ENCODE assay signal across 8 cellular contexts in genomic region chr1:169102567-169102966, GRCh38. TPM values are rescaled to one million over a fixed set of nuclear protein-coding genes. Genes with fewer than 3 reads are reported as not detected.
DNase-seq lines count a peak whose midpoint lies in the region; ATAC-seq and TF ChIP-seq lines count a peak whose summit lies in the region.

No MANE protein-coding gene starts in this region.

- POLR2A ChIA-PET in HEK293T (lab: Yijun Ruan, JAX) (no interaction called here), RWPE1 (lab: Yijun Ruan, JAX; ENCODE audit: low non-redundant PET) (no interaction called here)
- POLR2A ChIA-PET in CD4-positive, alpha-beta T cell (lab: Charles Lee) = no interaction called here

- peaks cover 5% of the 10 kb centered on the region for H3K36me3 Mint-ChIP-seq in glutamatergic neuron (ENCODE audit: unreplicated experiment)
- no peaks in the 10 kb centered on the region for H3K36me3 Mint-ChIP-seq in CD4-positive, alpha-beta T cell (ENCODE audit: low read depth)

- no peak overlapping the region for H3K4me3 Mint-ChIP-seq in glutamatergic neuron (ENCODE audit: unreplicated experiment)
- no peak overlapping the region for H3K4me3 Mint-ChIP-seq in CD4-positive, alpha-beta T cell

- H3K27me3 Mint-ChIP-seq in glutamatergic neuron (ENCODE audit: unreplicated experiment) = peaks cover 10% of the 10 kb centered on the region
- H3K27me3 Mint-ChIP-seq in CD4-positive, alpha-beta T cell = no peaks in the 10 kb centered on the region

- no peak for TF ChIP-seq CTCF in RWPE1 (conservative IDR thresholded peaks at IDR 0.05; ENCODE audit: low read depth)
- TF ChIP-seq CTCF in foreskin fibroblast (IDR thresholded peaks at IDR 0.05; ENCODE audit: low read depth, low read length) = no peak
- TF ChIP-seq CTCF in glutamatergic neuron (IDR thresholded peaks at IDR 0.05; ENCODE audit: partially characterized antibody, unreplicated experiment) = no peak
- TF ChIP-seq CTCF in CD4-positive, alpha-beta T cell (IDR thresholded peaks at IDR 0.05) = no peak

- no peak overlapping the region for H3K27ac Mint-ChIP-seq in glutamatergic neuron (ENCODE audit: unreplicated experiment)
- H3K27ac Mint-ChIP-seq in CD4-positive, alpha-beta T cell = no peak overlapping the region

- peaks cover 11% of the 10 kb centered on the region for H3K9me3 Mint-ChIP-seq in glutamatergic neuron (ENCODE audit: unreplicated experiment)
- no peaks in the 10 kb centered on the region for H3K9me3 Mint-ChIP-seq in CD4-positive, alpha-beta T cell

- H3K9me3 ChIP-seq in CD4-positive, alpha-beta T cell (ENCODE audit: control insufficient read depth, low read length) = no peaks in the 10 kb centered on the region

- intact Hi-C loops in CD4-positive, alpha-beta T cell (cut with DNase I, micrococcal nuclease) = loop anchor here (10.0 kb wide), 2 partner anchors 658 to 758 kb away; no protein-coding TSS in a partner anchor

- CTCF ChIA-PET in HEK293T (lab: Yijun Ruan, JAX) = no interaction called here
- CTCF ChIA-PET in RWPE1 (lab: Yijun Ruan, JAX) = interaction anchor here (1.1 kb wide), 1 partner anchor 760 kb away, joined by 3 read pairs; no protein-coding TSS in a partner anchor
- CTCF ChIA-PET in CD4-positive, alpha-beta T cell (lab: Charles Lee) = no interaction called here

- ATAC-seq in GM18520 (IDR thresholded peaks at IDR 0.05; ENCODE audit: unreplicated experiment) = no peak
- ATAC-seq in CD4-positive, alpha-beta T cell (ENCODE audit: poor library complexity) = no peak

- peak overlapping the region; percentile 67 for H3K27ac ChIP-seq in RWPE1
- no peak overlapping the region for H3K27ac ChIP-seq in CD4-positive, alpha-beta T cell (ENCODE audit: low read depth, low read length)

- DNase-seq in HEK293T (ENCODE audit: extremely low spot score) = no peak
- DNase-seq in RWPE1 (ENCODE audit: low spot score) = peak; percentile 48
- peak; percentile 66 to 84 for DNase-seq in foreskin fibroblast
- DNase-seq in retina = peak; percentile 32
- DNase-seq in glutamatergic neuron = no peak
- DNase-seq in NCI-H2171 (lab: John Stamatoyannopoulos, UW) = no peak
- no peak for DNase-seq in CD4-positive, alpha-beta T cell

- H3K4me3 ChIP-seq in foreskin fibroblast (ENCODE audit: low read depth in 1 of 2, low read length in 2 of 2) = no peak overlapping the region

- H3K4me1 Mint-ChIP-seq in glutamatergic neuron (ENCODE audit: low read depth, unreplicated experiment) = peaks cover 9% of the 10 kb centered on the region
- H3K4me1 Mint-ChIP-seq in CD4-positive, alpha-beta T cell (ENCODE audit: low read depth) = peaks cover 15% of the 10 kb centered on the region

- H3K27me3 ChIP-seq in CD4-positive, alpha-beta T cell (ENCODE audit: control insufficient read depth, insufficient read depth, low read length) = no peaks in the 10 kb centered on the region

TF ChIP-seq in HEK293T, 16 proteins besides CTCF, POLR2A, EP300 and RAD21:
- TF ChIP-seq L3MBTL2 (conservative IDR thresholded peaks at IDR 0.05) (0 out of 2 replicates have a peak, but pooled peaks have one; percentile 14), PKNOX1 (IDR thresholded peaks at IDR 0.05) (peak; percentile 26; the same call in 1 of the 2 replicates), SUZ12 (IDR thresholded peaks at IDR 0.05) (no peak)
TF ChIP-seq in HEK293T: peak in this region for 2.

RNA-seq across cellular contexts. Expression of gene ATP1B1, which starts 3.9 kb away (rescaled TPM):
- 108 TPM for total RNA-seq in glutamatergic neuron (ENCODE audit: unreplicated experiment)
- total RNA-seq in CD4-positive, alpha-beta T cell = 1 to 10 TPM; 3.5 to 4.5 TPM

Comparison
In these comparisons a context has a peak if more than half of its experiments do, and no peak if none do; other contexts are left out.
1. DNase-seq: peak in RWPE1 (single experiment), foreskin fibroblast (2 of 2) and retina (single experiment); none in HEK293T (single experiment), glutamatergic neuron (single experiment), NCI-H2171 (single experiment) and CD4-positive, alpha-beta T cell (0 of 10).
2. RNA of gene ATP1B1, which starts 3.9 kb away (total RNA-seq): 108 TPM in glutamatergic neuron (single experiment); 3.5 to 4.5 TPM in CD4-positive, alpha-beta T cell; every median in the first group is over 10 times any median in the second.